Comparison of ENCODE assay signal across 8 cellular contexts in genomic region chrX:9340619-9341304, GRCh38.
DNase-seq lines count a peak whose midpoint lies in the region; ATAC-seq lines count a peak whose summit lies in the region.

No MANE protein-coding gene starts in this region.

- peak overlapping the region; percentile 55 for H3K4me3 ChIP-seq in CD8-positive, alpha-beta memory T cell (ENCODE audit: low read length)
- peak overlapping the region; percentile 53; the same call in 1 of the 2 replicates for H3K4me3 ChIP-seq in Karpas-422 (ENCODE audit: low read length)

- peak overlapping the region; percentile 76 to 93 (median 83) for H3K4me3 Mint-ChIP-seq in CD8-positive, alpha-beta memory T cell
- peak overlapping the region; percentile 71 for H3K4me3 Mint-ChIP-seq in activated CD8-positive, alpha-beta memory T cell treated with anti-CD3 and anti-CD28 coated beads, Interleukin-2, amount 10 ng/mL, durations not matched to agents 7 days and 5 days

- no peaks in the 10 kb centered on the region for H3K36me3 Mint-ChIP-seq in CD8-positive, alpha-beta memory T cell
- H3K36me3 Mint-ChIP-seq in activated CD8-positive, alpha-beta memory T cell treated with anti-CD3 and anti-CD28 coated beads, Interleukin-2, amount 10 ng/mL, durations not matched to agents 7 days and 5 days = no peaks in the 10 kb centered on the region

- POLR2A ChIA-PET in CD8-positive, alpha-beta memory T cell (lab: Charles Lee) = interaction anchor here (0.9 to 3.7 kb wide), 5 partner anchors 11 to 123 kb away, joined by 3 to 43 read pairs (median 9); partner anchors contain the start of gene TBL1X

- H3K79me2 ChIP-seq in Karpas-422 (ENCODE audit: low read length) = no peaks in the 10 kb centered on the region

- H4K20me1 ChIP-seq in Karpas-422 (ENCODE audit: insufficient read depth, low read depth, low read length) = no peaks in the 10 kb centered on the region

- H3K9me3 Mint-ChIP-seq in CD8-positive, alpha-beta memory T cell = no peaks in the 10 kb centered on the region
- no peaks in the 10 kb centered on the region for H3K9me3 Mint-ChIP-seq in activated CD8-positive, alpha-beta memory T cell treated with anti-CD3 and anti-CD28 coated beads, Interleukin-2, amount 10 ng/mL, durations not matched to agents 7 days and 5 days (ENCODE audit: low read depth)

- peak overlapping the region; percentile 59 for H3K27ac ChIP-seq in CD8-positive, alpha-beta memory T cell (ENCODE audit: low read depth, low read length)
- H3K27ac ChIP-seq in Karpas-422 (ENCODE audit: low read length) = peak overlapping the region; percentile 70

- H2AFZ ChIP-seq in Karpas-422 (ENCODE audit: low read length) = peak overlapping the region; percentile 10

- intact Hi-C loops in sciatic nerve (cut with DNase I) = loop anchor here (5.0 kb wide), 1 partner anchor 122 kb away; no protein-coding TSS in a partner anchor

- no peaks in the 10 kb centered on the region for H3K9me2 ChIP-seq in Karpas-422 (replicated peaks; ENCODE audit: insufficient read depth, low read length)

- peaks cover 44 to 59% (median 56%) of the 10 kb centered on the region in 3 donors for H3K4me1 Mint-ChIP-seq in CD8-positive, alpha-beta memory T cell
- H3K4me1 Mint-ChIP-seq in activated CD8-positive, alpha-beta memory T cell treated with anti-CD3 and anti-CD28 coated beads, Interleukin-2, amount 10 ng/mL, durations not matched to agents 7 days and 5 days = peaks cover 27% of the 10 kb centered on the region

- H3K4me1 ChIP-seq in CD8-positive, alpha-beta memory T cell (ENCODE audit: insufficient read depth, low read length) = peaks cover 42% of the 10 kb centered on the region
- H3K4me1 ChIP-seq in Karpas-422 (ENCODE audit: low read length) = peaks cover 25% of the 10 kb centered on the region

- peak in 4 of 5 donors; percentile 25 to 76 (median 64) for DNase-seq in CD8-positive, alpha-beta memory T cell
- peak; percentile 53 for DNase-seq in Karpas-422
- peak; percentile 43 for DNase-seq in activated CD8-positive, alpha-beta memory T cell treated with anti-CD3 and anti-CD28 coated beads, Interleukin-2, amount 10 ng/mL, durations not matched to agents 7 days and 5 days
- peak; percentile 45 for DNase-seq in globus pallidus (ENCODE audit: low spot score)
- DNase-seq in sciatic nerve (ENCODE audit: low spot score) = no peak
- DNase-seq in HuH-7 (ENCODE audit: low spot score) = no peak
- DNase-seq in epidermal melanocyte (ENCODE audit: insufficient read length, low spot score) = no peak

- H3K36me3 ChIP-seq in CD8-positive, alpha-beta memory T cell (ENCODE audit: insufficient read depth, low read length) = no peaks in the 10 kb centered on the region
- H3K36me3 ChIP-seq in Karpas-422 (ENCODE audit: insufficient read depth, low read length) = no peaks in the 10 kb centered on the region

- ATAC-seq in GM19467 (IDR thresholded peaks at IDR 0.05; ENCODE audit: unreplicated experiment) = peak; percentile 30
- peak; percentile 27 for ATAC-seq in activated CD8-positive, alpha-beta memory T cell treated with anti-CD3 and anti-CD28 coated beads, Interleukin-2, amount 10 ng/mL, durations not matched to agents 7 days and 5 days
- peak; percentile 71 for ATAC-seq in sciatic nerve

- H3K9me3 ChIP-seq in CD8-positive, alpha-beta memory T cell (ENCODE audit: low read length) = no peaks in the 10 kb centered on the region
- no peaks in the 10 kb centered on the region for H3K9me3 ChIP-seq in Karpas-422 (ENCODE audit: low read length)

- CTCF ChIA-PET in CD8-positive, alpha-beta memory T cell (lab: Charles Lee) = interaction anchor here (1.3 to 4.0 kb wide), 4 partner anchors 12 to 369 kb away, joined by 3 to 12 read pairs (median 6); no protein-coding TSS in a partner anchor
- CTCF ChIA-PET in activated CD8-positive, alpha-beta memory T cell treated with anti-CD3 and anti-CD28 coated beads, Interleukin-2, amount 10 ng/mL, durations not matched to agents 7 days and 5 days (lab: Charles Lee) = interaction anchor here (0.7 to 2.2 kb wide), 4 partner anchors 14 to 39 kb away, joined by 3 to 6 read pairs (median 5); no protein-coding TSS in a partner anchor

- H3K9ac ChIP-seq in Karpas-422 (ENCODE audit: low read length) = peak overlapping the region; percentile 38; the same call in 1 of the 2 replicates

- H3K27me3 ChIP-seq in CD8-positive, alpha-beta memory T cell (ENCODE audit: insufficient read depth, low read length, poor library complexity, severe bottlenecking) = no peaks in the 10 kb centered on the region
- H3K27me3 ChIP-seq in Karpas-422 (ENCODE audit: low read length) = no peaks in the 10 kb centered on the region

- H3K27me3 Mint-ChIP-seq in CD8-positive, alpha-beta memory T cell = no peaks in the 10 kb centered on the region
- no peaks in the 10 kb centered on the region for H3K27me3 Mint-ChIP-seq in activated CD8-positive, alpha-beta memory T cell treated with anti-CD3 and anti-CD28 coated beads, Interleukin-2, amount 10 ng/mL, durations not matched to agents 7 days and 5 days

- H3K27ac Mint-ChIP-seq in CD8-positive, alpha-beta memory T cell = peak overlapping the region; percentile 86 to 96 (median 92)
- H3K27ac Mint-ChIP-seq in activated CD8-positive, alpha-beta memory T cell treated with anti-CD3 and anti-CD28 coated beads, Interleukin-2, amount 10 ng/mL, durations not matched to agents 7 days and 5 days = peak overlapping the region; percentile 91

- H3K4me2 ChIP-seq in Karpas-422 (ENCODE audit: low read depth, low read length, poor library complexity, severe bottlenecking) = peak overlapping the region; percentile 60

Comparison
In these comparisons a context has a peak if more than half of its experiments do, and no peak if none do; other contexts are left out.
1. DNase-seq: peak in CD8-positive, alpha-beta memory T cell (4 of 5), Karpas-422 (single experiment), activated CD8-positive, alpha-beta memory T cell treated with anti-CD3 and anti-CD28 coated beads, Interleukin-2, amount 10 ng/mL, durations not matched to agents 7 days and 5 days (single experiment) and globus pallidus (single experiment); none in sciatic nerve (single experiment), HuH-7 (single experiment) and epidermal melanocyte (single experiment).
2. Peak in every context shown above with its lines, with median percentiles within 50 percentile points of each other: ATAC-seq.